11 cellular contexts compared by ENCODE assay signal in genomic region chr5:37495210-37495609, GRCh38.
DNase-seq lines count a peak whose midpoint lies in the region; FAIRE-seq and TF ChIP-seq lines count a peak whose summit lies in the region.
"Had no signal": no experiment of that assay in that cellular context is flagged by ENCODE, and none has a peak within 500 bp of the region (broad histone marks: within the 10 kb centered on the region; RNA-seq: fewer than 3 reads in every experiment).

No MANE protein-coding gene starts in this region.

- H3K27me3 ChIP-seq in ascending aorta (no peaks in the 10 kb centered on the region), liver (ENCODE audit: control insufficient read depth in 4 of 4, insufficient read depth in 4 of 4, low read length in 3 of 4) (no peaks in the 10 kb centered on the region)

- peaks cover 0 to 5% of the 10 kb centered on the region in 2 donors for H3K4me1 ChIP-seq in ascending aorta
- no peaks in the 10 kb centered on the region for H3K4me1 ChIP-seq in liver (ENCODE audit: control insufficient read depth in 4 of 4, insufficient read depth in 4 of 4, low read length in 3 of 4)

- peak; percentile 18 for TF ChIP-seq RAD21 in liver (IDR thresholded peaks at IDR 0.05)

- peaks cover 18% of the 10 kb centered on the region for H3K36me3 Mint-ChIP-seq in activated T-helper 1 cell treated with anti-CD3 and anti-CD28 coated beads, Interleukin-12 subunit alpha, Interleukin-12 subunit beta, Interleukin-2, Interleukin-4 antibody, amounts not matched to agents 30 ng/mL and 10 ng/mL and 1 ng/mL, durations not matched to agents 14 hours and 24 hours and 36 hours (ENCODE audit: low read depth)

- intact Hi-C loops in ascending aorta (cut with DNase I) = no loop called here
- intact Hi-C loops in activated T-helper 1 cell treated with anti-CD3 and anti-CD28 coated beads, Interleukin-12 subunit alpha, Interleukin-12 subunit beta, Interleukin-2, Interleukin-4 antibody, amounts not matched to agents 30 ng/mL and 10 ng/mL and 1 ng/mL, durations not matched to agents 14 hours and 24 hours and 36 hours (cut with micrococcal nuclease) = no loop called here

- peak; percentile 13 for DNase-seq in Ammon's horn (ENCODE audit: low spot score)
- no peak for DNase-seq in HTR-8/SVneo (ENCODE audit: insufficient read length, low spot score)
- no peak for DNase-seq in ascending aorta (ENCODE audit: low spot score in 2 of 2)
- no peak for DNase-seq in activated CD8-positive, alpha-beta memory T cell treated with anti-CD3 and anti-CD28 coated beads, Interleukin-2, amount 50 U/mL, for 4 hours
- no peak for DNase-seq in activated T-helper 1 cell treated with anti-CD3 and anti-CD28 coated beads, Interleukin-12 subunit alpha, Interleukin-12 subunit beta, Interleukin-2, Interleukin-4 antibody, amounts not matched to agents 30 ng/mL and 10 ng/mL and 1 ng/mL, durations not matched to agents 14 hours and 24 hours and 36 hours (ENCODE audit: low spot score)
- no peak for DNase-seq in stimulated activated CD4-positive, alpha-beta T cell treated with anti-CD3 and anti-CD28 coated beads, Interleukin-15, amount 100 ng/mL, for 24 hours
- DNase-seq in retina = no peak
- DNase-seq: activated naive CD8-positive, alpha-beta T cell treated with anti-CD3 and anti-CD28 coated beads, Interleukin-2, amount 10 ng/mL, durations not matched to agents 7 days and 5 days; NCI-H1092 had no signal

- H3K4me3 ChIP-seq in ascending aorta (no peak overlapping the region), liver (ENCODE audit: low read depth in 1 of 3, low read length in 3 of 3) (no peak overlapping the region)

- H3K9me3 ChIP-seq in ascending aorta (no peaks in the 10 kb centered on the region), liver (ENCODE audit: control insufficient read depth in 4 of 4, low read length in 3 of 4) (no peaks in the 10 kb centered on the region)

- WGBS in liver = 91% methylated on average over 2 of the region's 2 CpGs

- no peak for TF ChIP-seq CTCF in ascending aorta (IDR thresholded peaks at IDR 0.05)
- TF ChIP-seq CTCF in liver (IDR thresholded peaks at IDR 0.05; ENCODE audit: low read depth, low read length, missing input control) = no peak

- no peak overlapping the region for H3K4me3 Mint-ChIP-seq in activated T-helper 1 cell treated with anti-CD3 and anti-CD28 coated beads, Interleukin-12 subunit alpha, Interleukin-12 subunit beta, Interleukin-2, Interleukin-4 antibody, amounts not matched to agents 30 ng/mL and 10 ng/mL and 1 ng/mL, durations not matched to agents 14 hours and 24 hours and 36 hours
- H3K4me3 Mint-ChIP-seq: activated naive CD8-positive, alpha-beta T cell treated with anti-CD3 and anti-CD28 coated beads, Interleukin-2, amount 10 ng/mL, durations not matched to agents 7 days and 5 days had no signal

- peak; percentile 69 for FAIRE-seq in HTR-8/SVneo (lab: Jason Lieb, UNC)
- FAIRE-seq: small intestine had no signal

- H3K4me1 Mint-ChIP-seq in activated T-helper 1 cell treated with anti-CD3 and anti-CD28 coated beads, Interleukin-12 subunit alpha, Interleukin-12 subunit beta, Interleukin-2, Interleukin-4 antibody, amounts not matched to agents 30 ng/mL and 10 ng/mL and 1 ng/mL, durations not matched to agents 14 hours and 24 hours and 36 hours (ENCODE audit: low read depth) = peaks cover 7% of the 10 kb centered on the region

- H3K27ac Mint-ChIP-seq in activated T-helper 1 cell treated with anti-CD3 and anti-CD28 coated beads, Interleukin-12 subunit alpha, Interleukin-12 subunit beta, Interleukin-2, Interleukin-4 antibody, amounts not matched to agents 30 ng/mL and 10 ng/mL and 1 ng/mL, durations not matched to agents 14 hours and 24 hours and 36 hours = no peak overlapping the region
- H3K27ac Mint-ChIP-seq: activated naive CD8-positive, alpha-beta T cell treated with anti-CD3 and anti-CD28 coated beads, Interleukin-2, amount 10 ng/mL, durations not matched to agents 7 days and 5 days had no signal

- H3K9ac ChIP-seq in liver (ENCODE audit: low read depth in 1 of 2, low read length in 2 of 2) = no peak overlapping the region

- H3K36me3 ChIP-seq in ascending aorta (peaks cover 0 to 3% of the 10 kb centered on the region in 2 donors), liver (ENCODE audit: control insufficient read depth in 4 of 4, insufficient read depth in 3 of 4, low read depth in 1 of 4, low read length in 3 of 4) (peaks cover 0 to 5% (median under 1%) of the 10 kb centered on the region in 4 donors)

- no peaks in the 10 kb centered on the region for H3K9me3 Mint-ChIP-seq in activated T-helper 1 cell treated with anti-CD3 and anti-CD28 coated beads, Interleukin-12 subunit alpha, Interleukin-12 subunit beta, Interleukin-2, Interleukin-4 antibody, amounts not matched to agents 30 ng/mL and 10 ng/mL and 1 ng/mL, durations not matched to agents 14 hours and 24 hours and 36 hours

- H3K27me3 Mint-ChIP-seq in activated T-helper 1 cell treated with anti-CD3 and anti-CD28 coated beads, Interleukin-12 subunit alpha, Interleukin-12 subunit beta, Interleukin-2, Interleukin-4 antibody, amounts not matched to agents 30 ng/mL and 10 ng/mL and 1 ng/mL, durations not matched to agents 14 hours and 24 hours and 36 hours (ENCODE audit: insufficient read depth) = no peaks in the 10 kb centered on the region
- H3K27me3 Mint-ChIP-seq: activated naive CD8-positive, alpha-beta T cell treated with anti-CD3 and anti-CD28 coated beads, Interleukin-2, amount 10 ng/mL, durations not matched to agents 7 days and 5 days had no signal

- H3K27ac ChIP-seq in ascending aorta = peak overlapping the region; percentile 23 to 34
- no peak overlapping the region for H3K27ac ChIP-seq in liver (ENCODE audit: low read depth in 1 of 2, low read length in 2 of 2)

TF ChIP-seq in liver, 16 proteins besides CTCF, POLR2A, EP300 and RAD21:
- TF ChIP-seq EGR1 (IDR thresholded peaks at IDR 0.05; ENCODE audit: low read depth in 2 of 2) (no peak), MAX (IDR thresholded peaks at IDR 0.05) (no peak), YY1 (IDR thresholded peaks at IDR 0.05) (no peak), GABPA (IDR thresholded peaks at IDR 0.05 in 1 of 2, conservative IDR thresholded peaks at IDR 0.05 in 1 of 2) (no peak), SP1 (IDR thresholded peaks at IDR 0.05) (no peak), FOXA2 (IDR thresholded peaks at IDR 0.05) (no peak)
- TF ChIP-seq, protein P1, sequence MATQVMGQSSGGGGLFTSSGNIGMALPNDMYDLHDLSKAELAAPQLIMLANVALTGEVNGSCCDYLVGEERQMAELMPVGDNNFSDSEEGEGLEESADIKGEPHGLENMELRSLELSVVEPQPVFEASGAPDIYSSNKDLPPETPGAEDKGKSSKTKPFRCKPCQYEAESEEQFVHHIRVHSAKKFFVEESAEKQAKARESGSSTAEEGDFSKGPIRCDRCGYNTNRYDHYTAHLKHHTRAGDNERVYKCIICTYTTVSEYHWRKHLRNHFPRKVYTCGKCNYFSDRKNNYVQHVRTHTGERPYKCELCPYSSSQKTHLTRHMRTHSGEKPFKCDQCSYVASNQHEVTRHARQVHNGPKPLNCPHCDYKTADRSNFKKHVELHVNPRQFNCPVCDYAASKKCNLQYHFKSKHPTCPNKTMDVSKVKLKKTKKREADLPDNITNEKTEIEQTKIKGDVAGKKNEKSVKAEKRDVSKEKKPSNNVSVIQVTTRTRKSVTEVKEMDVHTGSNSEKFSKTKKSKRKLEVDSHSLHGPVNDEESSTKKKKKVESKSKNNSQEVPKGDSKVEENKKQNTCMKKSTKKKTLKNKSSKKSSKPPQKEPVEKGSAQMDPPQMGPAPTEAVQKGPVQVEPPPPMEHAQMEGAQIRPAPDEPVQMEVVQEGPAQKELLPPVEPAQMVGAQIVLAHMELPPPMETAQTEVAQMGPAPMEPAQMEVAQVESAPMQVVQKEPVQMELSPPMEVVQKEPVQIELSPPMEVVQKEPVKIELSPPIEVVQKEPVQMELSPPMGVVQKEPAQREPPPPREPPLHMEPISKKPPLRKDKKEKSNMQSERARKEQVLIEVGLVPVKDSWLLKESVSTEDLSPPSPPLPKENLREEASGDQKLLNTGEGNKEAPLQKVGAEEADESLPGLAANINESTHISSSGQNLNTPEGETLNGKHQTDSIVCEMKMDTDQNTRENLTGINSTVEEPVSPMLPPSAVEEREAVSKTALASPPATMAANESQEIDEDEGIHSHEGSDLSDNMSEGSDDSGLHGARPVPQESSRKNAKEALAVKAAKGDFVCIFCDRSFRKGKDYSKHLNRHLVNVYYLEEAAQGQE (IDR thresholded peaks at IDR 0.05) = no peak

Comparison
In these comparisons a context has a peak if more than half of its experiments do, and no peak if none do; other contexts are left out.
1. H3K27ac ChIP-seq: peak in ascending aorta (2 of 2); none in liver (0 of 2).